Comparison of ENCODE assay signal across 15 cellular contexts in genomic region chr19:50206191-50206590, GRCh38. TPM values are rescaled to one million over a fixed set of nuclear protein-coding genes. Genes with fewer than 3 reads are reported as not detected.
A peak's percentile ranks its signal among the peaks of the same experiment; 100 is the strongest.
DNase-seq lines count a peak whose midpoint lies in the region; ATAC-seq and TF ChIP-seq lines count a peak whose summit lies in the region.
"Had no signal": no experiment of that assay in that cellular context is flagged by ENCODE, and none has a peak within 500 bp of the region (broad histone marks: within the 10 kb centered on the region; RNA-seq: fewer than 3 reads in every experiment).

No MANE protein-coding gene starts in this region.

- H3K36me3 Mint-ChIP-seq in type B pancreatic cell: no peaks in the 10 kb centered on the region
- peaks cover 0 to 7% (median 0%) of the 10 kb centered on the region in 5 donors for H3K36me3 Mint-ChIP-seq in naive thymus-derived CD4-positive, alpha-beta T cell
- H3K36me3 Mint-ChIP-seq: CD8-positive, alpha-beta T cell had no signal

- H3K4me3 ChIP-seq in PC-9 (peak overlapping the region; percentile 82; the same call in 1 of the 2 replicates), neuronal stem cell (ENCODE audit: low read length in 2 of 2) (no peak overlapping the region)
- H3K4me3 ChIP-seq in naive thymus-derived CD4-positive, alpha-beta T cell (ENCODE audit: low read length): no peak overlapping the region
- H3K4me3 ChIP-seq: adrenal gland had no signal

- peaks cover 35% of the 10 kb centered on the region for H3K79me2 ChIP-seq in PC-9 (ENCODE audit: low read depth)

- H3K27me3 ChIP-seq in PC-9 (ENCODE audit: insufficient read depth, low read depth) (no peaks in the 10 kb centered on the region), layer of hippocampus (ENCODE audit: control insufficient read depth, insufficient read depth, low read length) (peaks cover 5% of the 10 kb centered on the region), neuronal stem cell (ENCODE audit: control insufficient read depth in 3 of 3, insufficient read depth in 3 of 3, low read depth in 1 of 3, low read length in 3 of 3) (peaks cover 0 to 5% (median 0%) of the 10 kb centered on the region in 3 experiments)
- H3K27me3 ChIP-seq in naive thymus-derived CD4-positive, alpha-beta T cell (ENCODE audit: control insufficient read depth in 2 of 2, insufficient read depth in 2 of 2, low read length in 2 of 2): peaks cover 0 to 3% of the 10 kb centered on the region in 2 donors

- H3K4me1 ChIP-seq in PC-9 (replicated peaks; ENCODE audit: insufficient read depth) (peaks cover 26% of the 10 kb centered on the region), neuronal stem cell (ENCODE audit: control insufficient read depth in 2 of 2, insufficient read depth in 1 of 2, low read depth in 1 of 2, low read length in 2 of 2) (peaks cover 0 to 11% of the 10 kb centered on the region in 2 donors)
- H3K4me1 ChIP-seq in naive thymus-derived CD4-positive, alpha-beta T cell (ENCODE audit: control insufficient read depth in 2 of 2, insufficient read depth in 2 of 2, low read length in 2 of 2): no peaks in the 10 kb centered on the region
- H3K4me1 ChIP-seq: adrenal gland had no signal

- H3K9me3 ChIP-seq in PC-9 (ENCODE audit: insufficient read depth, low read depth) (peaks cover 6% of the 10 kb centered on the region; the same call in 1 of the 2 replicates), neuronal stem cell (replicated peaks in 1 of 2; ENCODE audit: control insufficient read depth in 2 of 2, insufficient read depth in 1 of 2, low read depth in 1 of 2, low read length in 2 of 2) (no peaks in the 10 kb centered on the region)
- H3K9me3 ChIP-seq in naive thymus-derived CD4-positive, alpha-beta T cell (ENCODE audit: control insufficient read depth in 2 of 3, low read length in 3 of 3): peaks cover 0 to 4% (median 0%) of the 10 kb centered on the region in 3 experiments
- H3K9me3 ChIP-seq: adrenal gland, left ventricle myocardium inferior had no signal

- TF ChIP-seq CTCF in PC-9 (conservative IDR thresholded peaks at IDR 0.05): no peak
- TF ChIP-seq CTCF in type B pancreatic cell (conservative IDR thresholded peaks at IDR 0.05): no peak
- no peak for TF ChIP-seq CTCF in GM13976 (IDR thresholded peaks at IDR 0.05; ENCODE audit: borderline replicate concordance, control extremely low read depth, extremely low read depth, insufficient read depth, missing control alignments)

- no peak for DNase-seq in PC-9
- no peak for DNase-seq in neuronal stem cell (ENCODE audit: low spot score)
- DNase-seq in type B pancreatic cell (ENCODE audit: extremely low spot score, unreplicated experiment): no peak
- DNase-seq in naive thymus-derived CD4-positive, alpha-beta T cell: no peak
- no peak for DNase-seq in GM13976 (ENCODE audit: low spot score)
- DNase-seq in NCI-H2171 (lab: John Stamatoyannopoulos, UW): no peak
- DNase-seq: activated CD4-positive, alpha-beta T cell treated with anti-CD3 and anti-CD28 coated beads, Interleukin-2, amount 10 ng/mL, durations not matched to agents 24 days and 14 days; activated gamma-delta T cell; adrenal gland; CD8-positive, alpha-beta T cell; left ventricle myocardium inferior had no signal

- in situ Hi-C loops in GM13976 (cut with MboI; ENCODE audit: low sequenced_read_pairs, unreplicated experiment): no loop called here

- CTCF ChIA-PET in PC-9 (lab: Charles Lee): no interaction called here
- CTCF ChIA-PET in naive thymus-derived CD4-positive, alpha-beta T cell (lab: Charles Lee): no interaction called here

- peaks cover 35% of the 10 kb centered on the region for H3K27me3 Mint-ChIP-seq in type B pancreatic cell
- peaks cover 37 to 53% (median 47%) of the 10 kb centered on the region in 5 donors for H3K27me3 Mint-ChIP-seq in naive thymus-derived CD4-positive, alpha-beta T cell

- H4K20me1 ChIP-seq in PC-9 (ENCODE audit: insufficient read depth): no peaks in the 10 kb centered on the region

- H4K8ac ChIP-seq in neuronal stem cell (ENCODE audit: low read depth, low read length): no peak overlapping the region

- H3F3A ChIP-seq in PC-9 (ENCODE audit: insufficient read depth, low read depth): peaks cover 13% of the 10 kb centered on the region

- H3K4me3 Mint-ChIP-seq in type B pancreatic cell: peak overlapping the region; percentile 86
- H3K4me3 Mint-ChIP-seq in naive thymus-derived CD4-positive, alpha-beta T cell: no peak overlapping the region
- H3K4me3 Mint-ChIP-seq: activated CD4-positive, alpha-beta T cell treated with anti-CD3 and anti-CD28 coated beads, Interleukin-2, amount 10 ng/mL, durations not matched to agents 24 days and 14 days; CD8-positive, alpha-beta T cell had no signal

- no peaks in the 10 kb centered on the region for H3K9me2 ChIP-seq in PC-9 (ENCODE audit: insufficient read depth)

- ATAC-seq in naive thymus-derived CD4-positive, alpha-beta T cell: no peak
- ATAC-seq: CD8-positive, alpha-beta T cell had no signal

- H3K4ac ChIP-seq in neuronal stem cell (ENCODE audit: low read length): peak overlapping the region; percentile 5

- no TSS peak for BruUV-seq in PC-9 (replicated peaks; lab: Mats Ljungman, UMichigan)

- peak overlapping the region; percentile 38 for H3K14ac ChIP-seq in neuronal stem cell (ENCODE audit: low read length)

- intact Hi-C loops in PC-9 (cut with micrococcal nuclease; ENCODE audit: unreplicated experiment): no loop called here
- intact Hi-C loops in naive thymus-derived CD4-positive, alpha-beta T cell (cut with micrococcal nuclease): no loop called here

- no peak overlapping the region for H3K9ac ChIP-seq in neuronal stem cell (ENCODE audit: low read depth, low read length, poor library complexity)

- no peak overlapping the region for H2BK120ac ChIP-seq in neuronal stem cell (ENCODE audit: low read depth, low read length)

- no peaks in the 10 kb centered on the region for H3K9me3 Mint-ChIP-seq in type B pancreatic cell
- H3K9me3 Mint-ChIP-seq in naive thymus-derived CD4-positive, alpha-beta T cell: peaks cover 0 to 15% (median 4%) of the 10 kb centered on the region in 11 donors

- H3K4me2 ChIP-seq in PC-9: peak overlapping the region; percentile 95
- peak overlapping the region; percentile 11 for H3K4me2 ChIP-seq in neuronal stem cell (ENCODE audit: insufficient read depth, low read length, poor library complexity, severe bottlenecking)

- H2AK5ac ChIP-seq in neuronal stem cell (ENCODE audit: low read depth, low read length): peak overlapping the region; percentile 64

- H3K27ac ChIP-seq in PC-9 (peak overlapping the region; percentile 97), layer of hippocampus (ENCODE audit: low read depth, low read length) (peak overlapping the region; percentile 18), neuronal stem cell (replicated peaks; ENCODE audit: low read length) (no peak overlapping the region)
- H3K27ac ChIP-seq in naive thymus-derived CD4-positive, alpha-beta T cell (ENCODE audit: low read depth, low read length): no peak overlapping the region
- H3K27ac ChIP-seq: adrenal gland had no signal

- H3K36me3 ChIP-seq in PC-9 (ENCODE audit: low read depth): peaks cover 6% of the 10 kb centered on the region
- peaks cover 0 to 2% of the 10 kb centered on the region in 2 donors for H3K36me3 ChIP-seq in neuronal stem cell (replicated peaks in 1 of 2; ENCODE audit: control insufficient read depth in 2 of 2, insufficient read depth in 2 of 2, low read length in 2 of 2)
- no peaks in the 10 kb centered on the region for H3K36me3 ChIP-seq in naive thymus-derived CD4-positive, alpha-beta T cell (ENCODE audit: control insufficient read depth in 2 of 3, insufficient read depth in 3 of 3, low read length in 3 of 3)
- H3K36me3 ChIP-seq: adrenal gland had no signal

- no CpG with 5 or more reads among the region's 6 CpGs for WGBS in neuronal stem cell (ENCODE audit: extremely low coverage in 2 of 2, insufficient read length in 2 of 2, insufficient replicate concordance in 1 of 2), 2 donors

- H3K27ac Mint-ChIP-seq in type B pancreatic cell: peak overlapping the region; percentile 96
- no peak overlapping the region for H3K27ac Mint-ChIP-seq in naive thymus-derived CD4-positive, alpha-beta T cell
- H3K27ac Mint-ChIP-seq: activated CD4-positive, alpha-beta T cell treated with anti-CD3 and anti-CD28 coated beads, Interleukin-2, amount 10 ng/mL, durations not matched to agents 24 days and 14 days; CD8-positive, alpha-beta T cell had no signal

- H2AFZ ChIP-seq in PC-9: no peak overlapping the region
- H2AFZ ChIP-seq in neuronal stem cell (ENCODE audit: low read length): no peak overlapping the region

- H3K23ac ChIP-seq in neuronal stem cell (ENCODE audit: low read depth, low read length, poor library complexity): no peak overlapping the region

- H3K79me1 ChIP-seq in neuronal stem cell (ENCODE audit: low read depth, low read length): peaks cover 4% of the 10 kb centered on the region

- H3K4me1 Mint-ChIP-seq in type B pancreatic cell (ENCODE audit: unreplicated experiment): no peaks in the 10 kb centered on the region
- H3K4me1 Mint-ChIP-seq in naive thymus-derived CD4-positive, alpha-beta T cell: peaks cover 0 to 10% (median 6%) of the 10 kb centered on the region in 7 donors
- H3K4me1 Mint-ChIP-seq: activated CD4-positive, alpha-beta T cell treated with anti-CD3 and anti-CD28 coated beads, Interleukin-2, amount 10 ng/mL, durations not matched to agents 24 days and 14 days had no signal

- peak overlapping the region; percentile 84 for H2BK5ac ChIP-seq in neuronal stem cell (ENCODE audit: low read length)

- peak overlapping the region; percentile 84 for H2BK12ac ChIP-seq in neuronal stem cell (ENCODE audit: low read length)

- POLR2A ChIA-PET in PC-9 (lab: Charles Lee; ENCODE audit: unreplicated experiment): interaction anchor here (0.6 to 1.4 kb wide), 2 partner anchors 9 to 35 kb away, joined by 4 to 14 read pairs; no protein-coding TSS in a partner anchor
- POLR2A ChIA-PET in naive thymus-derived CD4-positive, alpha-beta T cell (lab: Charles Lee): no interaction called here

- no peak overlapping the region for H4K91ac ChIP-seq in neuronal stem cell (ENCODE audit: low read depth, low read length, poor library complexity)

- peak overlapping the region; percentile 80 for H3K18ac ChIP-seq in neuronal stem cell (ENCODE audit: low read length)

- H2BK15ac ChIP-seq in neuronal stem cell (ENCODE audit: low read length): peak overlapping the region; percentile 99

RNA-seq across cellular contexts. Expression of gene MYH14, which starts 2.8 kb away (rescaled TPM):
- total RNA-seq in PC-9 (2021) (115 and 169 TPM in 2 replicates), type B pancreatic cell (ENCODE audit: low replicate concordance) (93.9 and 225 TPM in 2 replicates)
- polyA plus RNA-seq in neuronal stem cell (2013, experiment 1 of 2): 4.1 TPM
- 4.0 TPM for polyA plus RNA-seq in neuronal stem cell (2013, experiment 2 of 2)
- total RNA-seq in naive thymus-derived CD4-positive, alpha-beta T cell: not detected
- not detected for polyA plus RNA-seq in naive thymus-derived CD4-positive, alpha-beta T cell
- total RNA-seq: activated CD4-positive, alpha-beta T cell treated with anti-CD3 and anti-CD28 coated beads, Interleukin-2, amount 10 ng/mL, durations not matched to agents 24 days and 14 days; CD8-positive, alpha-beta T cell had no signal

RNA-seq across cellular contexts. Expression of gene IZUMO2, which starts 43.1 kb away (rescaled TPM):
- not detected in 2 replicates for total RNA-seq in PC-9 (2021)
- 1.7 TPM for polyA plus RNA-seq in neuronal stem cell (2013, experiment 1 of 2)
- polyA plus RNA-seq in neuronal stem cell (2013, experiment 2 of 2): 1.9 TPM
- total RNA-seq in type B pancreatic cell (ENCODE audit: low replicate concordance): not detected in 2 replicates
- not detected for total RNA-seq in naive thymus-derived CD4-positive, alpha-beta T cell
- not detected for polyA plus RNA-seq in naive thymus-derived CD4-positive, alpha-beta T cell
- total RNA-seq: activated CD4-positive, alpha-beta T cell treated with anti-CD3 and anti-CD28 coated beads, Interleukin-2, amount 10 ng/mL, durations not matched to agents 24 days and 14 days; adrenal gland; cardiac septum; CD8-positive, alpha-beta T cell; esophagus mucosa; left ventricle myocardium inferior; subcutaneous adipose tissue had no signal
- polyA plus RNA-seq: adrenal gland had no signal

Comparison
In these comparisons a context has a peak if more than half of its experiments do, and no peak if none do; other contexts are left out.
1. H3K27ac ChIP-seq: peak in PC-9 (single experiment) and layer of hippocampus (single experiment); none in neuronal stem cell (single experiment) and naive thymus-derived CD4-positive, alpha-beta T cell (single experiment).
2. RNA of gene MYH14, which starts 2.8 kb away (total RNA-seq): 115 to 169 TPM in PC-9 and 93.9 to 225 TPM in type B pancreatic cell; not detected in naive thymus-derived CD4-positive, alpha-beta T cell; every median in the first group is over 10 times any median in the second.